ENCODE assay signal across 14 cellular contexts in the genomic region with DNA sequence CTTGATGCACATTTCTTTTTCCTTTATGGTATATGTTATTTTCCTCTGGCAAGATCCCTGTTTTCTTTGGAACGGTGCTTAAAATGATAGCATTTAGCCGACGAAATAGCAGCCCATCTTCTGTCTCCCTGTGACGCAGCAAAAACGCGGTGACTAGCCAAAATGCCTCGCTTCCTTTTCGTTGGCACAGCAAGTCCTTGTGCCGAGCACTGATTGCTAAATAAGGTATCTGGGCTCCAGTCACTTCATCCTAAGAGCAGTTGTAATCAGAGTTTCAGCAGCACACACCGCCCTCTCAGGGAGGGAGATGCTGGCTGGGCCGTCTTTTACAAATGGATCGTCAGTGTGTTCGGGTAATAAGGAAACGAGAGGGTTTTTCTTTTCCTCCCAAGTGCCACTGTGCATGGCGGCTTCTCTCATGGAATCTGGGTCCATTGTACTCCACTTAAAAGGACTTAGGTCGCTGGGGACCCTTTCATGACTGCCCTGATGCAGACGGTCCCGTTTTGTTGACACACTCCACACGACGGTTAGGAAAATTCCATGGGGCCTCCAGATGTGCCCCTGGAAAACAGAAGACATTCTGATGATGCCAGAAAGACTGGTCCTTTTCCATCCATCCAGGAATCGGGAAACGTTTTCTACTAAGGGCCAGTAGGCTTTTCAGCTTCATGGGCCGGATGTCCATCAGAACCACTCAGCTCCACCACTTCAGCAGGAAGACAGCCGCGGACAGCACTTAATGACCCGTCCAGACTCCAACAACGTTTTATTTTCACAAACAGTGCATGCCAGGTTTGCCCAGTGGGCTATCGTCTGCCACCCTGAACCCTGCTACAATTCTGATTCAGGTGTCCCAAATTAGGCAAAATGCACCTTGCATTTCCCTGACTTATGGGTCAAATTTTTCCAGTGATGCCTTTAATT.
DNase-seq lines count a peak whose midpoint lies in the region; FAIRE-seq and TF ChIP-seq lines count a peak whose summit lies in the region.
"Had no signal": no experiment of that assay in that cellular context is flagged by ENCODE, and none has a peak within 500 bp of the region (broad histone marks: within the 10 kb centered on the region; RNA-seq: fewer than 3 reads in every experiment).

No MANE protein-coding gene starts in this region.

- peaks cover 0 to 15% (median 8%) of the 10 kb centered on the region in 4 donors for H3K4me1 ChIP-seq in sigmoid colon
- H3K4me1 ChIP-seq: uterus had no signal

- no peak for FAIRE-seq in GM19239 (lab: Jason Lieb, UNC)
- FAIRE-seq: endometrium had no signal

- DNase-seq in H4 (ENCODE audit: low spot score) = peak; percentile 36
- DNase-seq in caudate nucleus (lab: John Stamatoyannopoulos, UW) = peak in 17 of 61 donors; percentile 3 to 49 (median 24)
- peak; percentile 75 for DNase-seq in hepatic stellate cell (ENCODE audit: low spot score)
- DNase-seq in sigmoid colon = no peak
- DNase-seq in GM19239 (ENCODE audit: insufficient read length, low spot score) = no peak
- DNase-seq in SW480 (ENCODE audit: low spot score) = no peak
- no peak for DNase-seq in activated naive CD8-positive, alpha-beta T cell treated with anti-CD3 and anti-CD28 coated beads for 36 hours
- DNase-seq in activated CD8-positive, alpha-beta memory T cell treated with anti-CD3 and anti-CD28 coated beads, Interleukin-2, amount 50 U/mL, for 48 hours = no peak
- DNase-seq: activated T-cell treated with anti-CD3 and anti-CD28 coated beads for 4 hours; DMS53; stimulated activated CD4-positive, alpha-beta T cell treated with anti-CD3 and anti-CD28 coated beads, Interleukin-4, amount 100 ng/mL, for 4 hours; uterus had no signal

- TF ChIP-seq POLR2A in sigmoid colon (IDR thresholded peaks at IDR 0.05) = no peak

- no peak overlapping the region for H3K4me3 Mint-ChIP-seq in activated naive CD8-positive, alpha-beta T cell treated with anti-CD3 and anti-CD28 coated beads for 36 hours
- H3K4me3 Mint-ChIP-seq: IgD-negative memory B cell had no signal

- intact Hi-C loops in sigmoid colon (cut with DNase I) = no loop called here

- peak overlapping the region in 1 of 4 donors; percentile 6 for H3K4me3 ChIP-seq in sigmoid colon
- H3K4me3 ChIP-seq: uterus had no signal

- no peaks in the 10 kb centered on the region for H3K4me1 Mint-ChIP-seq in activated naive CD8-positive, alpha-beta T cell treated with anti-CD3 and anti-CD28 coated beads for 36 hours
- H3K4me1 Mint-ChIP-seq: IgD-negative memory B cell had no signal

- H3K9me3 ChIP-seq in sigmoid colon = no peaks in the 10 kb centered on the region
- H3K9me3 ChIP-seq: uterus had no signal

- H3K27ac ChIP-seq in caudate nucleus (ENCODE audit: low read depth, low read length) (peak overlapping the region; percentile 72), sigmoid colon (peak overlapping the region in 3 of 4 donors; percentile 31 to 52 (median 38))
- H3K27ac ChIP-seq: uterus had no signal

- no peak for TF ChIP-seq CTCF in sigmoid colon (IDR thresholded peaks at IDR 0.05)

- 36 to 43% methylated on average over 28 of the region's 28 CpGs for WGBS in sigmoid colon, 2 donors

- H3K36me3 ChIP-seq in sigmoid colon = no peaks in the 10 kb centered on the region
- H3K36me3 ChIP-seq: uterus had no signal

- peaks cover 0 to 52% (median 0%) of the 10 kb centered on the region in 3 donors for H3K27me3 ChIP-seq in sigmoid colon
- H3K27me3 ChIP-seq: uterus had no signal

- H3K27me3 Mint-ChIP-seq in activated naive CD8-positive, alpha-beta T cell treated with anti-CD3 and anti-CD28 coated beads for 36 hours = peaks cover 31% of the 10 kb centered on the region
- H3K27me3 Mint-ChIP-seq: IgD-negative memory B cell had no signal

- H3K27ac Mint-ChIP-seq in activated naive CD8-positive, alpha-beta T cell treated with anti-CD3 and anti-CD28 coated beads for 36 hours = no peak overlapping the region
- H3K27ac Mint-ChIP-seq: IgD-negative memory B cell had no signal

- H3K9me3 Mint-ChIP-seq in activated naive CD8-positive, alpha-beta T cell treated with anti-CD3 and anti-CD28 coated beads for 36 hours = no peaks in the 10 kb centered on the region

- no peaks in the 10 kb centered on the region for H3K36me3 Mint-ChIP-seq in activated naive CD8-positive, alpha-beta T cell treated with anti-CD3 and anti-CD28 coated beads for 36 hours
- H3K36me3 Mint-ChIP-seq: IgD-negative memory B cell had no signal

- TF ChIP-seq EP300 in sigmoid colon (IDR thresholded peaks at IDR 0.05) = no peak

Comparison
In these comparisons a context has a peak if more than half of its experiments do, and no peak if none do; other contexts are left out.
1. DNase-seq: peak in H4 (single experiment) and hepatic stellate cell (single experiment); none in sigmoid colon (single experiment), GM19239 (single experiment), SW480 (single experiment), activated naive CD8-positive, alpha-beta T cell treated with anti-CD3 and anti-CD28 coated beads for 36 hours (single experiment) and activated CD8-positive, alpha-beta memory T cell treated with anti-CD3 and anti-CD28 coated beads, Interleukin-2, amount 50 U/mL, for 48 hours (single experiment).